ENCODE assay signal across 28 cellular contexts in the genomic region with DNA sequence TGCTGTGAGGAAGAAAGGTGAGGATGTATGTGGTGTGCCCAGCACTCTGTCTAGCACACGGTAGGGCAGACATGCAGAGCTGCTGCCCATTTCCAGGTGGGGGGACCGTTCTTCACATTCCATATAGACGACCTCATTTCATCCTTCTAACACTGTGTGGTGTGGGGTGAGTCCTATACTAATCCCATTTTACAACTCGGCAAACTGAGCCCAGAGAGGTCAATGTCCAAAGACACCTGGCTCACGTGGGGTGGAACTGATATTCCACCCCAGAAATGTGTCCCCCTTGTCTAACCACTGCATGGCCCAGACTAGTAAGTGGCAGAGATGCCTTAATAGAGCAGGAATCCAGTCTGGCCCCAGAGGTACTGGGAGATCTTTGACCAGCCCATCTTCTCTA.
"Had no signal": no experiment of that assay in that cellular context is flagged by ENCODE, and none has a peak within 500 bp of the region (broad histone marks: within the 10 kb centered on the region; RNA-seq: fewer than 3 reads in every experiment).

No MANE protein-coding gene starts in this region.

- H3K36me3 ChIP-seq: colonic mucosa, esophagus muscularis mucosa, esophagus squamous epithelium, gastrocnemius medialis, gastroesophageal sphincter, heart left ventricle, heart right ventricle had no signal

- H3K4me3 ChIP-seq: colonic mucosa, coronary artery, dorsolateral prefrontal cortex, esophagus muscularis mucosa, esophagus squamous epithelium, gastrocnemius medialis, gastroesophageal sphincter, heart left ventricle, heart right ventricle had no signal

- H3K4me1 ChIP-seq: colonic mucosa, esophagus muscularis mucosa, esophagus squamous epithelium, foreskin keratinocyte, gastrocnemius medialis, gastroesophageal sphincter, heart left ventricle, heart right ventricle had no signal

- H3K27me3 ChIP-seq: colonic mucosa had no signal

- DNase-seq: colonic mucosa; cortex of kidney; dermis blood vessel endothelial cell; dorsolateral prefrontal cortex; effector CD4-positive, alpha-beta T cell; effector CD8-positive, alpha-beta T cell; effector memory CD4-positive, alpha-beta T cell; effector memory CD8-positive, alpha-beta T cell; endodermal cell; erythroblast; esophagus squamous epithelium; foreskin fibroblast; foreskin keratinocyte; foreskin melanocyte; gastrocnemius medialis; glutamatergic neuron; head of caudate nucleus; heart left ventricle; heart right ventricle had no signal

- FAIRE-seq: colon, endometrium, endothelial cell of umbilical vein, frontal cortex had no signal

- ATAC-seq: effector memory CD8-positive, alpha-beta T cell; esophagus mucosa; gastrocnemius medialis; gastroesophageal sphincter; heart left ventricle; heart right ventricle had no signal

- H3K9me3 ChIP-seq: colonic mucosa, esophagus muscularis mucosa, esophagus squamous epithelium, gastrocnemius medialis, gastroesophageal sphincter, heart left ventricle, heart right ventricle had no signal

- H3K27ac ChIP-seq: colonic mucosa, coronary artery, dorsolateral prefrontal cortex, epithelial cell of prostate, esophagus muscularis mucosa, esophagus squamous epithelium, foreskin keratinocyte, gastrocnemius medialis, gastroesophageal sphincter, heart left ventricle, heart right ventricle had no signal
